Comparison of ENCODE assay signal across 36 cellular contexts in the genomic region with DNA sequence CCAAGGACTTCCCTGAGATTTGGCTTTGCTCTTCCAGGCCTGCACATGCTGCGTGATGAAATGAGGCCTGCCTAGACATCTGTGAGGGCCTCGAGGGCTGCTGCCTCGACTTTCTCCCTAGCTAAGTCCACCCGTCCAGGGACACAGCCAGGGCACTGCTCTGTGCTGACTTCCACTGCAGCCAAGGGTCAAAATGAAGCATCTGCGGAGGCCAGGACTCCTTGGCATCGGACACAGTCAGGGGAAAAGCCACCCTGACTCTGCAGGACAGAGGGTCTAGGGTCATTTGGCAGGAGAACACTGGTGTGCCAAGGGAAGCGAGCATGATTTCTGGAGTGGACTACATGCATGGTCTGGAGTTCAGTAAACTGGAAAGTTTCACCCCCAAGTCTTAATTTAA. TPM values are rescaled to one million over a fixed set of nuclear protein-coding genes. Genes with fewer than 3 reads are reported as not detected.
DNase-seq lines count a peak whose midpoint lies in the region; ATAC-seq and TF ChIP-seq lines count a peak whose summit lies in the region.
"Had no signal": no experiment of that assay in that cellular context is flagged by ENCODE, and none has a peak within 500 bp of the region (broad histone marks: within the 10 kb centered on the region; RNA-seq: fewer than 3 reads in every experiment).

No MANE protein-coding gene starts in this region.

- H3K4me1 ChIP-seq in liver (ENCODE audit: control insufficient read depth in 4 of 4, insufficient read depth in 4 of 4, low read length in 3 of 4): peaks cover 0 to 5% (median 3%) of the 10 kb centered on the region in 4 donors
- no peaks in the 10 kb centered on the region for H3K4me1 ChIP-seq in aorta (ENCODE audit: control insufficient read depth in 1 of 2, insufficient read depth in 2 of 2, low read length in 2 of 2)
- H3K4me1 ChIP-seq: lower lobe of right lung, parathyroid adenoma had no signal

- H3K4me3 ChIP-seq in liver (ENCODE audit: low read depth in 1 of 3, low read length in 3 of 3) (no peak overlapping the region), aorta (ENCODE audit: low read length in 2 of 2) (no peak overlapping the region)
- H3K4me3 ChIP-seq: lower lobe of right lung, mucosa of descending colon, SK-N-MC had no signal

- ATAC-seq in WTC11 (no peak), aorta (ENCODE audit: low FRiP score) (no peak)
- ATAC-seq: activated CD4-positive, CD25-positive, alpha-beta regulatory T cell treated with anti-CD3 and anti-CD28 coated beads, Interleukin-2, amount 50 U/mL, for 24 hours; activated naive CD8-positive, alpha-beta T cell treated with anti-CD3 and anti-CD28 coated beads, Interleukin-2, amount 50 U/mL, for 24 hours; lower lobe of right lung; mucosa of descending colon; right cardiac atrium; stimulated activated effector memory CD8-positive, alpha-beta T cell treated with anti-CD3 and anti-CD28 coated beads, Interleukin-12 subunit alpha, Interleukin-12 subunit beta, amount 100 ng/mL, for 72 hours had no signal

- no peak overlapping the region for H3K27ac ChIP-seq in liver (ENCODE audit: low read depth in 1 of 2, low read length in 2 of 2)
- H3K27ac ChIP-seq in aorta (ENCODE audit: low read depth in 1 of 2, low read length in 2 of 2): no peak overlapping the region
- H3K27ac ChIP-seq: lower lobe of right lung, parathyroid adenoma, SK-N-MC had no signal

- no peaks in the 10 kb centered on the region for H3K27me3 Mint-ChIP-seq in WTC11 (ENCODE audit: low read depth)
- no peaks in the 10 kb centered on the region for H3K27me3 Mint-ChIP-seq in progenitor cell of endocrine pancreas
- H3K27me3 Mint-ChIP-seq: activated naive CD8-positive, alpha-beta T cell treated with anti-CD3 and anti-CD28 coated beads, Interleukin-2, amount 50 U/mL, for 24 hours had no signal

- DNase-seq in activated effector memory CD4-positive, alpha-beta T cell treated with anti-CD3 and anti-CD28 coated beads, Interleukin-2, amount 50 U/mL, for 16 hours: peak; percentile 44
- no peak for DNase-seq in activated effector memory CD4-positive, alpha-beta T cell treated with Interleukin-2 at 50 U/mL for 16 hours
- no peak for DNase-seq in WTC11 (ENCODE audit: low spot score)
- peak; percentile 8 to 42 for DNase-seq in aorta
- no peak for DNase-seq in cerebellar cortex (ENCODE audit: low spot score)
- DNase-seq in NOMO-1 treated with dmso at 0.1 percent for 144 hours (lab: John Stamatoyannopoulos, UW; ENCODE audit: unreplicated experiment): no peak
- no peak for DNase-seq in progenitor cell of endocrine pancreas (ENCODE audit: low spot score, unreplicated experiment)
- DNase-seq: 8988T; activated CD4-positive, alpha-beta T cell treated with anti-CD3 and anti-CD28 coated beads, Interleukin-2, amount 50 U/mL, for 48 hours; activated CD8-positive, alpha-beta memory T cell treated with anti-CD3 and anti-CD28 coated beads, Interleukin-2, amount 50 U/mL, for 48 hours; activated naive CD8-positive, alpha-beta T cell treated with anti-CD3 and anti-CD28 coated beads, Interleukin-2, amount 50 U/mL, for 24 hours; AML-193; DMS153; erythroblast; kidney; MM.1S; mucosa of descending colon; NCI-H1417; NCI-H2029 treated with DMSO at 0.1 percent for 48 hours; NCI-H526; stimulated activated CD4-positive, alpha-beta T cell treated with anti-CD3 and anti-CD28 coated beads, Interleukin-12 subunit alpha, Interleukin-12 subunit beta, amount 100 ng/mL, for 4 hours; stimulated activated CD4-positive, alpha-beta T cell treated with anti-CD3 and anti-CD28 coated beads, Interleukin-4, amount 100 ng/mL, for 24 hours had no signal

- H3K9ac ChIP-seq in liver (ENCODE audit: low read depth in 1 of 2, low read length in 2 of 2): no peak overlapping the region
- H3K9ac ChIP-seq: parathyroid adenoma had no signal

- peaks cover 1 to 21% (median 8%) of the 10 kb centered on the region in 4 donors for H3K36me3 ChIP-seq in liver (ENCODE audit: control insufficient read depth in 4 of 4, insufficient read depth in 3 of 4, low read depth in 1 of 4, low read length in 3 of 4)
- H3K36me3 ChIP-seq in aorta (ENCODE audit: control insufficient read depth in 1 of 2, insufficient read depth in 2 of 2, low read length in 1 of 2): no peaks in the 10 kb centered on the region

- H3K27ac Mint-ChIP-seq in WTC11 (0 out of 2 replicates have a peak overlapping the region, but pooled peaks have one; percentile 32), progenitor cell of endocrine pancreas (no peak overlapping the region)
- H3K27ac Mint-ChIP-seq: activated naive CD8-positive, alpha-beta T cell treated with anti-CD3 and anti-CD28 coated beads, Interleukin-2, amount 50 U/mL, for 24 hours; activated T-helper 2 cell treated with anti-CD3 and anti-CD28 coated beads, Interferon-gamma antibody, Interleukin-2, Interleukin-4, amounts not matched to agents 10 μg/mL and 5 μg/mL and 100 μg/mL, durations not matched to agents 14 hours and 24 hours and 36 hours; nephron; stimulated activated effector memory CD8-positive, alpha-beta T cell treated with anti-CD3 and anti-CD28 coated beads, Interleukin-12 subunit alpha, Interleukin-12 subunit beta, amount 100 ng/mL, for 72 hours had no signal

- H3K36me3 Mint-ChIP-seq in WTC11: peaks cover 19% of the 10 kb centered on the region
- H3K36me3 Mint-ChIP-seq in progenitor cell of endocrine pancreas (ENCODE audit: insufficient read depth): peaks cover 8% of the 10 kb centered on the region

- no peaks in the 10 kb centered on the region for H3K27me3 ChIP-seq in liver (ENCODE audit: control insufficient read depth in 4 of 4, insufficient read depth in 4 of 4, low read length in 3 of 4)
- no peaks in the 10 kb centered on the region for H3K27me3 ChIP-seq in aorta (ENCODE audit: control insufficient read depth in 1 of 2, insufficient read depth in 2 of 2, low read length in 1 of 2)

- intact Hi-C loops in aorta (cut with DNase I): no loop called here

- H3K4me1 Mint-ChIP-seq in WTC11 (no peaks in the 10 kb centered on the region), progenitor cell of endocrine pancreas (ENCODE audit: low read depth) (no peaks in the 10 kb centered on the region)
- H3K4me1 Mint-ChIP-seq: CD8-positive, alpha-beta memory T cell had no signal

- no peaks in the 10 kb centered on the region for H3K9me3 Mint-ChIP-seq in WTC11
- no peaks in the 10 kb centered on the region for H3K9me3 Mint-ChIP-seq in progenitor cell of endocrine pancreas (ENCODE audit: low read depth)
- H3K9me3 Mint-ChIP-seq: activated naive CD8-positive, alpha-beta T cell treated with anti-CD3 and anti-CD28 coated beads, Interleukin-2, amount 50 U/mL, for 24 hours; activated T-helper 2 cell treated with anti-CD3 and anti-CD28 coated beads, Interferon-gamma antibody, Interleukin-2, Interleukin-4, amounts not matched to agents 10 μg/mL and 5 μg/mL and 100 μg/mL, durations not matched to agents 14 hours and 24 hours and 36 hours; CD8-positive, alpha-beta memory T cell; nephron; stimulated activated effector memory CD8-positive, alpha-beta T cell treated with anti-CD3 and anti-CD28 coated beads, Interleukin-12 subunit alpha, Interleukin-12 subunit beta, amount 100 ng/mL, for 72 hours had no signal

- CTCF ChIA-PET in WTC11 (lab: Charles Lee): no interaction called here

- POLR2A ChIA-PET in WTC11 (lab: Charles Lee): no interaction called here

- TF ChIP-seq RAD21 in liver (IDR thresholded peaks at IDR 0.05): no peak

- H3K9me3 ChIP-seq in liver (ENCODE audit: control insufficient read depth in 4 of 4, low read length in 3 of 4) (no peaks in the 10 kb centered on the region), aorta (ENCODE audit: control insufficient read depth, low read length) (no peaks in the 10 kb centered on the region)
- H3K9me3 ChIP-seq: lower lobe of right lung, mucosa of descending colon had no signal

- 39% methylated on average over 7 of the region's 7 CpGs for WGBS in liver
- whole genome bisulfite sequencing in aorta, 2 donors: 76 to 84% methylated on average over 7 of the region's 7 CpGs

- H3K4me3 Mint-ChIP-seq in WTC11 (no peak overlapping the region), progenitor cell of endocrine pancreas (ENCODE audit: low read depth) (no peak overlapping the region)
- H3K4me3 Mint-ChIP-seq: activated naive CD8-positive, alpha-beta T cell treated with anti-CD3 and anti-CD28 coated beads, Interleukin-2, amount 50 U/mL, for 24 hours; CD8-positive, alpha-beta memory T cell; nephron; stimulated activated effector memory CD8-positive, alpha-beta T cell treated with anti-CD3 and anti-CD28 coated beads, Interleukin-12 subunit alpha, Interleukin-12 subunit beta, amount 100 ng/mL, for 72 hours had no signal

- TF ChIP-seq CTCF in WTC11 (IDR thresholded peaks at IDR 0.05): no peak
- peak; percentile 0 for TF ChIP-seq CTCF in liver (IDR thresholded peaks at IDR 0.05; ENCODE audit: low read depth, low read length, missing input control)
- TF ChIP-seq CTCF in progenitor cell of endocrine pancreas (IDR thresholded peaks at IDR 0.05; ENCODE audit: unreplicated experiment): no peak

TF ChIP-seq in WTC11, 78 proteins besides CTCF, POLR2A, EP300 and RAD21 (continues in another document):
- TF ChIP-seq SP1 (CRISPR knock-in tag; conservative IDR thresholded peaks at IDR 0.05) (no peak), ZBTB21 (CRISPR knock-in tag; IDR thresholded peaks at IDR 0.05; ENCODE audit: borderline replicate concordance) (no peak)

TF ChIP-seq in liver, 16 proteins besides CTCF, POLR2A, EP300 and RAD21:
- TF ChIP-seq RXRA (IDR thresholded peaks at IDR 0.05): no peak
- no peak for TF ChIP-seq SP1 (IDR thresholded peaks at IDR 0.05)
- no peak for TF ChIP-seq FOXA2 (IDR thresholded peaks at IDR 0.05)

RNA-seq across cellular contexts. Expression of a gene that starts 10.7 kb away (rescaled TPM):
- total RNA-seq in WTC11 (2021) (not detected in 3 replicates), liver (100 to 1,000 TPM in 1 of 2 donors, 10 to 100 TPM in 1; 23.7 to 454 TPM), aorta (not detected), progenitor cell of endocrine pancreas (not detected in 2 replicates)
- polyA plus RNA-seq in liver (100 to 1,000 TPM; 128 to 469 TPM), aorta (not detected)
- total RNA-seq: activated T-helper 2 cell treated with anti-CD3 and anti-CD28 coated beads, Interferon-gamma antibody, Interleukin-2, Interleukin-4, amounts not matched to agents 10 μg/mL and 5 μg/mL and 100 μg/mL, durations not matched to agents 14 hours and 24 hours and 36 hours; CD8-positive, alpha-beta memory T cell; cerebellum; kidney; lower lobe of right lung; right cardiac atrium; RPMI7951; T-helper 1 cell treated with Interleukin-12 subunit alpha and Interleukin-12 subunit beta and Interleukin-4 antibody, amounts not matched to agents 30 ng/mL and 1 ng/mL, for 36 hours; urinary bladder had no signal
- polyA plus RNA-seq: CD8-positive, alpha-beta memory T cell; right cardiac atrium had no signal

RNA-seq across cellular contexts. Expression of a gene that starts 27.6 kb away (rescaled TPM):
- total RNA-seq in WTC11 (2021) (179 to 185 TPM (median 181 TPM) in 3 replicates), liver (10 to 100 TPM in 1 of 2 donors, 1 to 10 TPM in 1; 4.4 to 13.9 TPM), aorta (10 to 100 TPM; 38.1 to 45.9 TPM), progenitor cell of endocrine pancreas (236 and 238 TPM in 2 replicates)
- polyA plus RNA-seq in liver (10 to 100 TPM in 1 of 2 donors, 1 to 10 TPM in 1; 2.4 to 13.4 TPM), aorta (10 to 100 TPM in 1 of 2 donors, 1 to 10 TPM in 1; 3.9 to 56.6 TPM)

RNA-seq across cellular contexts. Expression of a gene that starts 42.4 kb away (rescaled TPM):
- total RNA-seq in WTC11 (2021): 7.6 to 9.0 TPM (median 8.0 TPM) in 3 replicates
- 1 to 10 TPM; 5.1 to 8.3 TPM for total RNA-seq in liver
- 1 to 10 TPM; 3.2 to 5.0 TPM for polyA plus RNA-seq in liver
- 1 to 10 TPM; 8.3 to 8.8 TPM for total RNA-seq in aorta
- polyA plus RNA-seq in aorta: 1 to 10 TPM; 5.1 to 7.3 TPM
- total RNA-seq in progenitor cell of endocrine pancreas: 8.7 and 10.6 TPM in 2 replicates

Comparison
In these comparisons a context has a peak if more than half of its experiments do, and no peak if none do; other contexts are left out.
1. DNase-seq: peak in activated effector memory CD4-positive, alpha-beta T cell treated with anti-CD3 and anti-CD28 coated beads, Interleukin-2, amount 50 U/mL, for 16 hours (single experiment) and aorta (2 of 2); none in activated effector memory CD4-positive, alpha-beta T cell treated with Interleukin-2 at 50 U/mL for 16 hours (single experiment), WTC11 (single experiment), cerebellar cortex (single experiment), NOMO-1 treated with dmso at 0.1 percent for 144 hours (single experiment) and progenitor cell of endocrine pancreas (single experiment).
2. RNA of a gene that starts 10.7 kb away (total RNA-seq): 23.7 to 454 TPM in liver; not detected in aorta, not detected in progenitor cell of endocrine pancreas and not detected in WTC11; every median in the first group is over 10 times any median in the second.